10 cellular contexts compared by ENCODE assay signal in genomic region chrX:153384390-153384789, GRCh38. TPM values are rescaled to one million over a fixed set of nuclear protein-coding genes. Genes with fewer than 3 reads are reported as not detected.
"Had no signal": no experiment of that assay in that cellular context is flagged by ENCODE, and none has a peak within 500 bp of the region (broad histone marks: within the 10 kb centered on the region; RNA-seq: fewer than 3 reads in every experiment).

No MANE protein-coding gene starts in this region.

- H3K4me3 ChIP-seq: GM23248, GM23338, HAP-1 had no signal

- H3K27ac ChIP-seq: GM23248 had no signal

- DNase-seq: GM23248, GOT3, H7, HCEC 1CT, HFFc6 had no signal

- H3K36me3 ChIP-seq: HAP-1 had no signal

- H3K4me1 ChIP-seq: HAP-1 had no signal

- H3K4me3 Mint-ChIP-seq: GM23338, H9, HFFc6 had no signal

- H3K27ac Mint-ChIP-seq: GM23338, H9, HFFc6 had no signal

- H3K9me3 Mint-ChIP-seq: GM23338, HFFc6 had no signal

- H3K9me3 ChIP-seq: HAP-1 had no signal

RNA-seq across cellular contexts. Expression of gene PNMA6E, which starts 16.8 kb away (rescaled TPM):
- total RNA-seq: GM23248, GM23338, H1, H4, H7, H9, HFFc6 had no signal

RNA-seq across cellular contexts. Expression of gene ZFP92, which starts 26.9 kb away (rescaled TPM):
- total RNA-seq: H4, H7 had no signal
